ENCODE assay signal across 2 cellular contexts in the genomic region with DNA sequence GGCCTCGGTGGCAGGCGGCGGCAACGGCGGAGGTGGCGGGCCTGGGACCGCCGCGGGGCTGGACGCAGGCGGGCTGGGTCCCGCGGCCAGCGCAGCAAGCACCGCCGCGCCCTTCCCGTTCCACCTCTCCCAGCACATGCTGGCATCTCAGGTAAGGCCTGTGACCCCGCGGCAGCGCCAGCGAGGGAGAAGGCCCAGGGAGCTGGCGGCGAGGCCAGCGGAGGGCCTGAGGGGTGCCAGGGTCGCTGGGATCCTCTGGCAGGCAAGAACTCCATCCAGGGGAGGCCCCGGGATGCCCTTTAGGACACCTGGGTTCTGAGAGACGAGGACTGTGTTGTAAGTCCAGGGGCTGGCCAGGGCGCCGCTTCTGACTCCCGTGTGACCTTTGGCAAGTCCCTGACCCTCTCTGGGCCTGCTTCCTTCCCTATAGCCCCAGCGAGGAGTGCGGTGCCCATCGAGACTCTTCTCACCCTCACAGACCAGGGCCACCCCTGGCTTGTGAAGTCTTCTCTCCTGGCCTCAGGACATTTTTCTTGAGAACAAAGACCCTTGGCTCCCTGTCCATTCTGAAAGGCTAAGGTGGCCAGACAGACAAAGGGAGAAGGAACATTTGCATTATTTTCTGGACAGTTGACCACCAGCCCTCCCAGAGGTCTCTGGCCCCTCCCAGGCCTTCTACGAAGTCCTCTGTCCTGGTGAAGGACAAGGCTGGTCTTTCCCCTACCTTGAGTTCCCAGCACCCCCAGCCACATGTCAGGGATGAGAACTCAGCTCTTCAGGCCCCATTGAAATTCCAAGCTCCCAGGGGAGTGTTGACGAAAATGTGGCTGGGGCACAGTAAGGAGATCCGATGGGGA.
A peak's percentile ranks its signal among the peaks of the same experiment; 100 is the strongest.
TF ChIP-seq lines count a peak whose summit lies in the region.

No MANE protein-coding gene starts in this region.

TF ChIP-seq in GM12891, 5 proteins besides CTCF, POLR2A, EP300 and RAD21:
- TF ChIP-seq POLR2AphosphoS5 (IDR thresholded peaks at IDR 0.05; ENCODE audit: low read depth, low read length) (no peak), SPI1 (IDR thresholded peaks at IDR 0.05; ENCODE audit: low read depth, low read length) (no peak), TAF1 (IDR thresholded peaks at IDR 0.05; ENCODE audit: low read depth, low read length) (no peak), PAX5 (IDR thresholded peaks at IDR 0.05; ENCODE audit: insufficient read depth, low read length, severe bottlenecking) (no peak), POU2F2 (IDR thresholded peaks at IDR 0.05; ENCODE audit: low read depth, low read length) (no peak)

TF ChIP-seq in HepG2, 621 proteins besides CTCF, POLR2A, EP300 and RAD21:
- TF ChIP-seq RBFOX2 (IDR thresholded peaks at IDR 0.05; ENCODE audit: low read depth, low read length) (peak; percentile 1; the same call in 1 of the 2 replicates), ZNF768 (CRISPR knock-in tag; IDR thresholded peaks at IDR 0.05) (peak; percentile 53; the same call in 1 of the 2 replicates), AGO1 (IDR thresholded peaks at IDR 0.05; ENCODE audit: low read depth, low read length, poor library complexity, severe bottlenecking) (no peak), MAZ (IDR thresholded peaks at IDR 0.05; ENCODE audit: borderline replicate concordance, low read depth, low read length) (no peak), MAZ (CRISPR knock-in tag; IDR thresholded peaks at IDR 0.05; ENCODE audit: low read depth) (no peak), NFYB (CRISPR knock-in tag; IDR thresholded peaks at IDR 0.05) (no peak), ZFP36 (IDR thresholded peaks at IDR 0.05; ENCODE audit: borderline replicate concordance, low read depth, low read length, partially characterized antibody) (no peak), AGO2 (optimal IDR thresholded peaks at IDR 0.05; ENCODE audit: low read depth, low read length) (peak; percentile 44), ZNF567 (CRISPR knock-in tag; IDR thresholded peaks at IDR 0.05; ENCODE audit: borderline replicate concordance) (no peak), ZUFSP (CRISPR knock-in tag; IDR thresholded peaks at IDR 0.05; ENCODE audit: borderline replicate concordance) (no peak), PAX8 (CRISPR knock-in tag; IDR thresholded peaks at IDR 0.05; ENCODE audit: borderline replicate concordance) (no peak), ZNF790 (CRISPR knock-in tag; IDR thresholded peaks at IDR 0.05; ENCODE audit: borderline replicate concordance) (no peak), SALL1 (CRISPR knock-in tag; IDR thresholded peaks at IDR 0.05) (no peak)
